In genomic region chr14:73965206-73965605, GRCh38 we compare ENCODE assay signal across 21 cellular contexts. TPM values are rescaled to one million over a fixed set of nuclear protein-coding genes. Genes with fewer than 3 reads are reported as not detected.
A peak's percentile ranks its signal among the peaks of the same experiment; 100 is the strongest.
DNase-seq lines count a peak whose midpoint lies in the region; ATAC-seq, FAIRE-seq and TF ChIP-seq lines count a peak whose summit lies in the region.
"Had no signal": no experiment of that assay in that cellular context is flagged by ENCODE, and none has a peak within 500 bp of the region (broad histone marks: within the 10 kb centered on the region; RNA-seq: fewer than 3 reads in every experiment).

No MANE protein-coding gene starts in this region.

- peaks cover 2 to 15% of the 10 kb centered on the region in 2 experiments for H3K36me3 ChIP-seq in endothelial cell of umbilical vein (ENCODE audit: control insufficient read depth in 2 of 2, extremely low read depth in 1 of 2, insufficient read depth in 2 of 2, low read length in 2 of 2)

- no peaks in the 10 kb centered on the region for H4K20me1 ChIP-seq in endothelial cell of umbilical vein (replicated peaks; ENCODE audit: control insufficient read depth, extremely low read depth, insufficient read depth, low read length)
- H4K20me1 ChIP-seq: BLaER1 treated with 17β-estradiol and CSF1 and Interleukin-3, amounts not matched to agents 10 nM and 100 nM had no signal

- dilution Hi-C loops in endothelial cell of umbilical vein (cut with MboI; ENCODE audit: extremely low pct_ligation_motif_present, low sequenced_read_pairs), result no loop called here

- no peak overlapping the region for H3K27ac ChIP-seq in CD4-positive, alpha-beta T cell (ENCODE audit: low read depth, low read length)
- H3K27ac ChIP-seq in endothelial cell of umbilical vein (ENCODE audit: insufficient read depth, low read depth, low read length), result no peak overlapping the region
- H3K27ac ChIP-seq: BLaER1 treated with 17β-estradiol and CSF1 and Interleukin-3, amounts not matched to agents 10 nM and 100 nM had no signal

- H3K9me3 ChIP-seq in CD4-positive, alpha-beta T cell (ENCODE audit: control insufficient read depth, low read length), result no peaks in the 10 kb centered on the region
- H3K9me3 ChIP-seq in endothelial cell of umbilical vein (replicated peaks; ENCODE audit: control insufficient read depth, insufficient read depth, low read length), result no peaks in the 10 kb centered on the region
- H3K9me3 ChIP-seq: BLaER1 treated with 17β-estradiol and CSF1 and Interleukin-3, amounts not matched to agents 10 nM and 100 nM; Caco-2 had no signal

- H3K27me3 ChIP-seq in CD4-positive, alpha-beta T cell (ENCODE audit: control insufficient read depth, insufficient read depth, low read length), result no peaks in the 10 kb centered on the region
- no peaks in the 10 kb centered on the region for H3K27me3 ChIP-seq in endothelial cell of umbilical vein (ENCODE audit: control insufficient read depth in 2 of 2, insufficient read depth in 2 of 2, low read length in 2 of 2)
- H3K27me3 ChIP-seq: BLaER1 treated with 17β-estradiol and CSF1 and Interleukin-3, amounts not matched to agents 10 nM and 100 nM had no signal

- POLR2A ChIA-PET in CD4-positive, alpha-beta T cell (lab: Charles Lee), result no interaction called here
- POLR2A ChIA-PET in endothelial cell of umbilical vein (lab: Charles Lee), result no interaction called here

- H3K36me3 Mint-ChIP-seq in CD4-positive, alpha-beta T cell (ENCODE audit: low read depth), result peaks cover 63% of the 10 kb centered on the region
- peaks cover 70% of the 10 kb centered on the region for H3K36me3 Mint-ChIP-seq in nephron (ENCODE audit: low read depth)
- H3K36me3 Mint-ChIP-seq in natural killer cell treated with Interleukin-12 subunit alpha and Interleukin-12 subunit beta and Interleukin-15 and Interleukin-18, amount 100 ng/mL, for 72 hours, result peaks cover 12% of the 10 kb centered on the region
- peaks cover 27% of the 10 kb centered on the region for H3K36me3 Mint-ChIP-seq in activated naive CD4-positive, alpha-beta T cell treated with anti-CD3 and anti-CD28 coated beads, Interleukin-2, amount 10 ng/mL, durations not matched to agents 7 days and 5 days

- no peak overlapping the region for H3K9ac ChIP-seq in endothelial cell of umbilical vein (replicated peaks; ENCODE audit: extremely low read depth, insufficient read depth, low read length)
- H3K9ac ChIP-seq: BLaER1 treated with 17β-estradiol and CSF1 and Interleukin-3, amounts not matched to agents 10 nM and 100 nM had no signal

- H2AFZ ChIP-seq in endothelial cell of umbilical vein (ENCODE audit: low read depth, low read length), result no peak overlapping the region
- H2AFZ ChIP-seq: GM23338 had no signal

- no peaks in the 10 kb centered on the region for H3K4me1 ChIP-seq in endothelial cell of umbilical vein (ENCODE audit: control insufficient read depth, extremely low read depth, insufficient read depth, low read length)
- H3K4me1 ChIP-seq: BLaER1 treated with 17β-estradiol and CSF1 and Interleukin-3, amounts not matched to agents 10 nM and 100 nM; Caco-2 had no signal

- H3K27ac Mint-ChIP-seq in CD4-positive, alpha-beta T cell, result peak overlapping the region; percentile 24
- H3K27ac Mint-ChIP-seq in nephron, result peak overlapping the region in 2 of 3 experiments; percentile 79 to 85
- H3K27ac Mint-ChIP-seq in natural killer cell treated with Interleukin-12 subunit alpha and Interleukin-12 subunit beta and Interleukin-15 and Interleukin-18, amount 100 ng/mL, for 72 hours, result no peak overlapping the region
- H3K27ac Mint-ChIP-seq in activated naive CD4-positive, alpha-beta T cell treated with anti-CD3 and anti-CD28 coated beads, Interleukin-2, amount 10 ng/mL, durations not matched to agents 7 days and 5 days, result no peak overlapping the region
- H3K27ac Mint-ChIP-seq: B cell, GM23338, HFFc6 had no signal

- H3K27me3 Mint-ChIP-seq in CD4-positive, alpha-beta T cell, result no peaks in the 10 kb centered on the region
- H3K27me3 Mint-ChIP-seq in nephron (ENCODE audit: low read depth), result no peaks in the 10 kb centered on the region
- H3K27me3 Mint-ChIP-seq in natural killer cell treated with Interleukin-12 subunit alpha and Interleukin-12 subunit beta and Interleukin-15 and Interleukin-18, amount 100 ng/mL, for 72 hours, result no peaks in the 10 kb centered on the region
- no peaks in the 10 kb centered on the region for H3K27me3 Mint-ChIP-seq in activated naive CD4-positive, alpha-beta T cell treated with anti-CD3 and anti-CD28 coated beads, Interleukin-2, amount 10 ng/mL, durations not matched to agents 7 days and 5 days
- H3K27me3 Mint-ChIP-seq: B cell had no signal

- CTCF ChIA-PET in CD4-positive, alpha-beta T cell (lab: Charles Lee), result no interaction called here
- CTCF ChIA-PET in endothelial cell of umbilical vein (lab: Charles Lee), result interaction anchor here (0.9 to 1.0 kb wide), 4 partner anchors 8 to 72 kb away, joined by 3 read pairs; partner anchors contain the start of genes COQ6 and FAM161B
- CTCF ChIA-PET in activated naive CD4-positive, alpha-beta T cell treated with anti-CD3 and anti-CD28 coated beads, Interleukin-2, amount 10 ng/mL, durations not matched to agents 7 days and 5 days (lab: Charles Lee), result no interaction called here

- no peak overlapping the region for H3K4me3 ChIP-seq in endothelial cell of umbilical vein (replicated peaks in 1 of 3; ENCODE audit: insufficient read depth in 1 of 3, low read depth in 1 of 3, low read length in 3 of 3)
- H3K4me3 ChIP-seq: BLaER1 treated with 17β-estradiol and CSF1 and Interleukin-3, amounts not matched to agents 10 nM and 100 nM; GM23338 had no signal

- no peaks in the 10 kb centered on the region for H3K9me1 ChIP-seq in endothelial cell of umbilical vein (replicated peaks; ENCODE audit: control insufficient read depth, extremely low read depth, insufficient read depth, low read length)

- ATAC-seq in CD4-positive, alpha-beta T cell (ENCODE audit: poor library complexity), result no peak
- no peak for ATAC-seq in natural killer cell treated with Interleukin-12 subunit alpha and Interleukin-12 subunit beta and Interleukin-15 and Interleukin-18, amount 100 ng/mL, for 72 hours
- ATAC-seq in HG02885 (IDR thresholded peaks at IDR 0.05; ENCODE audit: poor library complexity, unreplicated experiment), result no peak
- ATAC-seq: GM23338, HCT116 had no signal

- TF ChIP-seq POLR2A in endothelial cell of umbilical vein (IDR thresholded peaks at IDR 0.05; ENCODE audit: low read depth, low read length), result no peak

- H3K9me3 Mint-ChIP-seq in CD4-positive, alpha-beta T cell, result no peaks in the 10 kb centered on the region
- no peaks in the 10 kb centered on the region for H3K9me3 Mint-ChIP-seq in nephron
- H3K9me3 Mint-ChIP-seq in natural killer cell treated with Interleukin-12 subunit alpha and Interleukin-12 subunit beta and Interleukin-15 and Interleukin-18, amount 100 ng/mL, for 72 hours, result no peaks in the 10 kb centered on the region
- no peaks in the 10 kb centered on the region for H3K9me3 Mint-ChIP-seq in activated naive CD4-positive, alpha-beta T cell treated with anti-CD3 and anti-CD28 coated beads, Interleukin-2, amount 10 ng/mL, durations not matched to agents 7 days and 5 days
- H3K9me3 Mint-ChIP-seq: GM23338, HFFc6 had no signal

- no peaks in the 10 kb centered on the region for H3K79me2 ChIP-seq in endothelial cell of umbilical vein (ENCODE audit: control insufficient read depth, insufficient read depth, low read length)

- DNase-seq in CD4-positive, alpha-beta T cell, result no peak
- DNase-seq in amniotic epithelial cell (ENCODE audit: low read depth) (peak; percentile 61), endothelial cell of umbilical vein (ENCODE audit: low read depth, low spot score) (no peak), DMS53 (lab: John Stamatoyannopoulos, UW) (no peak)
- no peak for DNase-seq in natural killer cell treated with Interleukin-12 subunit alpha and Interleukin-12 subunit beta and Interleukin-15 and Interleukin-18, amount 100 ng/mL, for 72 hours (ENCODE audit: low spot score)
- no peak for DNase-seq in activated naive CD4-positive, alpha-beta T cell treated with anti-CD3 and anti-CD28 coated beads, Interleukin-2, amount 10 ng/mL, durations not matched to agents 7 days and 5 days
- DNase-seq: Caco-2, DMS79, GDM1, HFFc6, IMR-90 had no signal

- H3K4me3 Mint-ChIP-seq in CD4-positive, alpha-beta T cell, result no peak overlapping the region
- H3K4me3 Mint-ChIP-seq in nephron, result no peak overlapping the region
- no peak overlapping the region for H3K4me3 Mint-ChIP-seq in natural killer cell treated with Interleukin-12 subunit alpha and Interleukin-12 subunit beta and Interleukin-15 and Interleukin-18, amount 100 ng/mL, for 72 hours
- no peak overlapping the region for H3K4me3 Mint-ChIP-seq in activated naive CD4-positive, alpha-beta T cell treated with anti-CD3 and anti-CD28 coated beads, Interleukin-2, amount 10 ng/mL, durations not matched to agents 7 days and 5 days
- H3K4me3 Mint-ChIP-seq: B cell, GM23338, HFFc6 had no signal

- no peak for TF ChIP-seq CTCF in CD4-positive, alpha-beta T cell (IDR thresholded peaks at IDR 0.05)
- TF ChIP-seq CTCF in endothelial cell of umbilical vein (IDR thresholded peaks at IDR 0.05; ENCODE audit: extremely low read depth in 1 of 2, insufficient read depth in 1 of 2, low read depth in 1 of 2, low read length in 2 of 2) (no peak), nephron (IDR thresholded peaks at IDR 0.05; ENCODE audit: unreplicated experiment in 3 of 3) (no peak)

- TSS peak; percentile 18 for BruUV-seq in endothelial cell of umbilical vein (replicated peaks; lab: Mats Ljungman, UMichigan)

- intact Hi-C loops in CD4-positive, alpha-beta T cell (cut with DNase I, micrococcal nuclease), result no loop called here
- intact Hi-C loops in endothelial cell of umbilical vein (cut with micrococcal nuclease), result no loop called here

- no peak overlapping the region for H3K4me2 ChIP-seq in endothelial cell of umbilical vein (ENCODE audit: insufficient read depth, low read length)
- H3K4me2 ChIP-seq: BLaER1 treated with 17β-estradiol and CSF1 and Interleukin-3, amounts not matched to agents 10 nM and 100 nM; GM23338 had no signal

- no peak for FAIRE-seq in endothelial cell of umbilical vein (lab: Jason Lieb, UNC)
- FAIRE-seq: D721Med, GM12892, GM18507, H54 had no signal

- no peaks in the 10 kb centered on the region for H3K4me1 Mint-ChIP-seq in CD4-positive, alpha-beta T cell (ENCODE audit: low read depth)
- no peaks in the 10 kb centered on the region for H3K4me1 Mint-ChIP-seq in nephron
- no peaks in the 10 kb centered on the region for H3K4me1 Mint-ChIP-seq in natural killer cell treated with Interleukin-12 subunit alpha and Interleukin-12 subunit beta and Interleukin-15 and Interleukin-18, amount 100 ng/mL, for 72 hours (ENCODE audit: low read depth in 2 of 2)
- no peaks in the 10 kb centered on the region for H3K4me1 Mint-ChIP-seq in activated naive CD4-positive, alpha-beta T cell treated with anti-CD3 and anti-CD28 coated beads, Interleukin-2, amount 10 ng/mL, durations not matched to agents 7 days and 5 days
- H3K4me1 Mint-ChIP-seq: B cell, GM23338 had no signal

RNA-seq across cellular contexts. Expression of gene COQ6, which starts 15.1 kb away (rescaled TPM):
- total RNA-seq in CD4-positive, alpha-beta T cell, result 10 to 100 TPM; 37.1 to 38.9 TPM
- 20.3 and 20.7 TPM in 2 replicates for total RNA-seq in endothelial cell of umbilical vein
- polyA plus RNA-seq in endothelial cell of umbilical vein, result 34.7 and 35.3 TPM in 2 replicates
- polyA plus RNA-seq in endothelial cell of umbilical vein (2011; cell fraction: cytosol; rRNA removed), result 24.5 and 25.1 TPM in 2 replicates
- 65.2 and 74.4 TPM in 2 replicates for polyA plus RNA-seq in endothelial cell of umbilical vein (2011; cell fraction: nucleus; rRNA removed)
- polyA plus RNA-seq in endothelial cell of umbilical vein (2012), result 15.1 and 15.3 TPM in 2 replicates
- 18.0 and 25.2 TPM in 2 replicates for polyA minus RNA-seq in endothelial cell of umbilical vein
- polyA minus RNA-seq in endothelial cell of umbilical vein (2011; cell fraction: cytosol; rRNA and poly(A)+ RNA removed), result 16.5 TPM
- 15.8 and 24.3 TPM in 2 replicates for polyA minus RNA-seq in endothelial cell of umbilical vein (2011; cell fraction: nucleus; rRNA and poly(A)+ RNA removed)
- total RNA-seq in natural killer cell treated with Interleukin-12 subunit alpha and Interleukin-12 subunit beta and Interleukin-15 and Interleukin-18, amount 100 ng/mL, for 72 hours, result 10 to 100 TPM; 20.0 to 23.5 TPM

RNA-seq across cellular contexts. Expression of gene FAM161B, which starts 15.3 kb away (rescaled TPM):
- 1 to 10 TPM; 1.5 to 1.7 TPM for total RNA-seq in CD4-positive, alpha-beta T cell
- total RNA-seq in endothelial cell of umbilical vein, result 3.1 and 3.3 TPM in 2 replicates
- 1.4 and 1.6 TPM in 2 replicates for polyA plus RNA-seq in endothelial cell of umbilical vein
- 1.9 and 2.2 TPM in 2 replicates for polyA plus RNA-seq in endothelial cell of umbilical vein (2011; cell fraction: cytosol; rRNA removed)
- 1.1 and 1.5 TPM in 2 replicates for polyA plus RNA-seq in endothelial cell of umbilical vein (2011; cell fraction: nucleus; rRNA removed)
- polyA plus RNA-seq in endothelial cell of umbilical vein (2012), result 2.7 and 3.3 TPM in 2 replicates
- polyA minus RNA-seq in endothelial cell of umbilical vein, result 2.1 and 2.5 TPM in 2 replicates
- 1.0 TPM for polyA minus RNA-seq in endothelial cell of umbilical vein (2011; cell fraction: cytosol; rRNA and poly(A)+ RNA removed)
- polyA minus RNA-seq in endothelial cell of umbilical vein (2011; cell fraction: nucleus; rRNA and poly(A)+ RNA removed), result 1.6 and 1.7 TPM in 2 replicates
- total RNA-seq in natural killer cell treated with Interleukin-12 subunit alpha and Interleukin-12 subunit beta and Interleukin-15 and Interleukin-18, amount 100 ng/mL, for 72 hours, result 1 to 10 TPM; 2.7 to 3.8 TPM

RNA-seq across cellular contexts. Expression of gene ENTPD5, which starts 53.9 kb away (rescaled TPM):
- 1 to 10 TPM; 5.5 to 7.1 TPM for total RNA-seq in CD4-positive, alpha-beta T cell
- total RNA-seq in endothelial cell of umbilical vein, result 13.0 and 14.7 TPM in 2 replicates
- polyA plus RNA-seq in endothelial cell of umbilical vein, result 8.4 TPM in 2 replicates
- polyA plus RNA-seq in endothelial cell of umbilical vein (2011; cell fraction: cytosol; rRNA removed), result 7.4 and 7.6 TPM in 2 replicates
- 17.5 and 22.7 TPM in 2 replicates for polyA plus RNA-seq in endothelial cell of umbilical vein (2011; cell fraction: nucleus; rRNA removed)
- 8.8 and 9.0 TPM in 2 replicates for polyA plus RNA-seq in endothelial cell of umbilical vein (2012)
- 14.5 and 17.3 TPM in 2 replicates for polyA minus RNA-seq in endothelial cell of umbilical vein
- polyA minus RNA-seq in endothelial cell of umbilical vein (2011; cell fraction: cytosol; rRNA and poly(A)+ RNA removed), result 3.2 TPM
- 9.0 and 11.1 TPM in 2 replicates for polyA minus RNA-seq in endothelial cell of umbilical vein (2011; cell fraction: nucleus; rRNA and poly(A)+ RNA removed)
- 10 to 100 TPM; 11.5 to 15.5 TPM for total RNA-seq in natural killer cell treated with Interleukin-12 subunit alpha and Interleukin-12 subunit beta and Interleukin-15 and Interleukin-18, amount 100 ng/mL, for 72 hours

RNA-seq across cellular contexts. Expression of gene BBOF1, which starts 53.9 kb away (rescaled TPM):
- total RNA-seq in CD4-positive, alpha-beta T cell, result 1 to 10 TPM; 1.8 to 2.4 TPM
- 2.2 and 2.3 TPM in 2 replicates for total RNA-seq in endothelial cell of umbilical vein
- 0.54 and 0.63 TPM in 2 replicates for polyA plus RNA-seq in endothelial cell of umbilical vein
- 0.80 and 0.92 TPM in 2 replicates for polyA plus RNA-seq in endothelial cell of umbilical vein (2011; cell fraction: cytosol; rRNA removed)
- polyA plus RNA-seq in endothelial cell of umbilical vein (2011; cell fraction: nucleus; rRNA removed), result 1.5 and 3.4 TPM in 2 replicates
- 2.1 and 3.1 TPM in 2 replicates for polyA plus RNA-seq in endothelial cell of umbilical vein (2012)
- polyA minus RNA-seq in endothelial cell of umbilical vein, result 0.41 and 1.0 TPM in 2 replicates
- polyA minus RNA-seq in endothelial cell of umbilical vein (2011; cell fraction: cytosol; rRNA and poly(A)+ RNA removed), result 0.92 TPM
- 0.77 and 1.1 TPM in 2 replicates for polyA minus RNA-seq in endothelial cell of umbilical vein (2011; cell fraction: nucleus; rRNA and poly(A)+ RNA removed)
- 1 to 10 TPM in 1 of 2 donors, under 1 TPM in 1; 0.48 to 2.1 TPM for total RNA-seq in natural killer cell treated with Interleukin-12 subunit alpha and Interleukin-12 subunit beta and Interleukin-15 and Interleukin-18, amount 100 ng/mL, for 72 hours

Comparison
In these comparisons a context has a peak if more than half of its experiments do, and no peak if none do; other contexts are left out.
1. H3K27ac Mint-ChIP-seq: peak in CD4-positive, alpha-beta T cell (single experiment) and nephron (2 of 3); none in natural killer cell treated with Interleukin-12 subunit alpha and Interleukin-12 subunit beta and Interleukin-15 and Interleukin-18, amount 100 ng/mL, for 72 hours (0 of 2) and activated naive CD4-positive, alpha-beta T cell treated with anti-CD3 and anti-CD28 coated beads, Interleukin-2, amount 10 ng/mL, durations not matched to agents 7 days and 5 days (single experiment).